Comparison of ENCODE assay signal across 9 cellular contexts in the genomic region with DNA sequence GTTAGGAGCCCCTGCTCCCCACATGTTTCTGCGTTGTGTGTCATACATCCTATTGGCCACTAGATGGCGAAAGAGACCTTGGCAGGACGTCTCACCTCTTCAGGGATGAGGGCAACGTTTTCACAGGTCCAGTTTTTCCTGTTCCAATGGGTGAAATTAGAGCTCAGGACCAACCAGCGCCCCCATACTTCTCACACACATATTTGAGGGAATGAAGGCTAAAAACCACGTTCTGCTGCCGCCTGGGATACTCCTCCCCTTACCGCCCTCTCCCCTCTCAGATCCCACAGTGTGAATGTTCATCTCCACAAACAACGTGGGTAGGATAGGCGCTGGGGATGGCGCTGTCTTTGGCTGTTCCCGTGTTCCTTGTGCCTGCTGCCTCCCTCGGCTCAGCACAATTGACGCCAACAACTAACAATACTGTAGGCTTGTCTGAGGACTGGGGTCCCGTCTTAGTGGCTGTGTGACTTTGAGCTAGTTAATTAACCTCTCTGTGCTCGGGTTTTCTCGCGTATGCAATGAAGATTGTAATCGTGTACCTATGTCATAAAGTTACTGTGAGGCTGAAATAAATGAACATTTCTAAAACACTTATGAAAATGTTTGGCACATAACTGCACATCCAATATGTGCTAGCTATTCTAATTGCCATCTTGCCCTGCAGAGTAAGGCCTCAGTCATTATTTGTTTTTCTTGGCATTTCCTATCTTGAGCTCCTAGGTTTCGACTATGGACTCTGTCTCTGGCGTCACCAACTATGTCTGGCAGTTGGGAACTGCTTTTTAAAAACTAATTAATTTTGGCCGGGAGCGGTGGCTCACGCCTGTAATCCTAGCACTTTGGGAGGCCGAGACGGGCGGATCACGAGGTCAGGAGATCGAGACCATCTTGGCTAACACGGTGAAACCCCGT.
DNase-seq lines count a peak whose midpoint lies in the region; ATAC-seq, FAIRE-seq and TF ChIP-seq lines count a peak whose summit lies in the region.
"Had no signal": no experiment of that assay in that cellular context is flagged by ENCODE, and none has a peak within 500 bp of the region (broad histone marks: within the 10 kb centered on the region; RNA-seq: fewer than 3 reads in every experiment).

No MANE protein-coding gene starts in this region.

- no peak overlapping the region for H3K27ac Mint-ChIP-seq in activated CD4-positive, alpha-beta T cell treated with anti-CD3 and anti-CD28 coated beads for 36 hours

- peaks cover 6% of the 10 kb centered on the region for H3K4me1 Mint-ChIP-seq in activated CD4-positive, alpha-beta T cell treated with anti-CD3 and anti-CD28 coated beads for 36 hours

- H3K79me2 ChIP-seq in HepG2 (ENCODE audit: insufficient read depth, low read length): no peaks in the 10 kb centered on the region

- H3K4me1 ChIP-seq in HepG2 (ENCODE audit: insufficient read depth, low read length) (0 out of 2 replicates have a peak, but pooled peaks cover 10% of the 10 kb centered on the region), upper lobe of right lung (no peaks in the 10 kb centered on the region)

- H3K36me3 ChIP-seq in HepG2 (replicated peaks in 1 of 2; ENCODE audit: control insufficient read depth in 1 of 2, insufficient read depth in 2 of 2, low read length in 2 of 2) (no peaks in the 10 kb centered on the region), upper lobe of right lung (no peaks in the 10 kb centered on the region)

- H2AFZ ChIP-seq in HepG2 (ENCODE audit: low read length): no peak overlapping the region

- POLR2A ChIA-PET in activated CD4-positive, alpha-beta T cell treated with anti-CD3 and anti-CD28 coated beads for 36 hours (lab: Charles Lee): interaction anchor here (0.6 kb wide), 1 partner anchor 1902 kb away, joined by 3 read pairs; no protein-coding TSS in a partner anchor
- POLR2A ChIA-PET in HepG2 (lab: Yijun Ruan, JAX): no interaction called here

- BruUV-seq in HepG2 (replicated peaks; lab: Mats Ljungman, UMichigan): no TSS peak

- no peaks in the 10 kb centered on the region for H4K20me1 ChIP-seq in HepG2 (ENCODE audit: insufficient read depth, low read length)

- peak; percentile 75 for ATAC-seq in activated CD4-positive, alpha-beta T cell treated with anti-CD3 and anti-CD28 coated beads for 36 hours
- peak; percentile 83 for ATAC-seq in GM21526 (IDR thresholded peaks at IDR 0.05; ENCODE audit: low FRiP score, unreplicated experiment)
- ATAC-seq in HepG2: peak; percentile 94
- ATAC-seq in upper lobe of right lung: peak; percentile 90

- H3K4me3 Mint-ChIP-seq in activated CD4-positive, alpha-beta T cell treated with anti-CD3 and anti-CD28 coated beads for 36 hours: no peak overlapping the region

- no peak overlapping the region for H3K9ac ChIP-seq in HepG2 (ENCODE audit: insufficient read depth, low read depth, low read length)

- CTCF ChIA-PET in activated CD4-positive, alpha-beta T cell treated with anti-CD3 and anti-CD28 coated beads for 36 hours (lab: Charles Lee): interaction anchor here (0.6 to 1.8 kb wide), 17 partner anchors 8 to 1925 kb away, joined by 3 to 8 read pairs (median 4); no protein-coding TSS in a partner anchor
- CTCF ChIA-PET in HepG2 (lab: Yijun Ruan, JAX; ENCODE audit: low intra/inter-chr PET ratio, low total read pairs): interaction anchor here (1.1 kb wide), 1 partner anchor 229 kb away, joined by 3 read pairs; no protein-coding TSS in a partner anchor

- no peaks in the 10 kb centered on the region for H3K9me3 ChIP-seq in HepG2 (ENCODE audit: low read length)
- H3K9me3 ChIP-seq in upper lobe of right lung: no peaks in the 10 kb centered on the region

- peak; percentile 36 for DNase-seq in activated CD4-positive, alpha-beta T cell treated with anti-CD3 and anti-CD28 coated beads for 36 hours
- DNase-seq in activated CD4-positive, alpha-beta T cell treated with anti-CD3 and anti-CD28 coated beads for 1 hour: no peak
- DNase-seq in Kasumi-1 (lab: John Stamatoyannopoulos, UW): peak; percentile 35 to 61
- DNase-seq in SK-MEL-5 (ENCODE audit: low read depth, low spot score): peak; percentile 74
- peak; percentile 32 for DNase-seq in cerebellum (ENCODE audit: low spot score)
- DNase-seq in HepG2 (ENCODE audit: low spot score): peak; percentile 50
- no peak for DNase-seq in upper lobe of right lung

- H3K4me3 ChIP-seq in HepG2 (replicated peaks in 1 of 3; ENCODE audit: insufficient read depth in 1 of 3, low read depth in 2 of 3, low read length in 3 of 3) (peak overlapping the region in 1 of 3 experiments; percentile 44; a peak in 1 of 6 replicates), upper lobe of right lung (no peak overlapping the region)

- H3K27ac ChIP-seq in HepG2 (ENCODE audit: extremely low read length, insufficient read depth, low read length) (no peak overlapping the region), upper lobe of right lung (no peak overlapping the region)
- H3K27ac ChIP-seq: epithelial cell of prostate had no signal

- TF ChIP-seq CTCF in HepG2 (CRISPR knock-in tag; IDR thresholded peaks at IDR 0.05): peak; percentile 84
- peak; percentile 71 for TF ChIP-seq CTCF in upper lobe of right lung (IDR thresholded peaks at IDR 0.05)

- peak; percentile 49 for FAIRE-seq in HepG2 (lab: Jason Lieb, UNC)

- H3K27me3 Mint-ChIP-seq in activated CD4-positive, alpha-beta T cell treated with anti-CD3 and anti-CD28 coated beads for 36 hours: no peaks in the 10 kb centered on the region

- H3K36me3 Mint-ChIP-seq in activated CD4-positive, alpha-beta T cell treated with anti-CD3 and anti-CD28 coated beads for 36 hours (ENCODE audit: low read depth): no peaks in the 10 kb centered on the region

- no peak for TF ChIP-seq POLR2A in HepG2 (IDR thresholded peaks at IDR 0.05; ENCODE audit: insufficient read depth in 1 of 2, low read depth in 2 of 2, low read length in 2 of 2)

- H3K4me2 ChIP-seq in HepG2 (ENCODE audit: low read depth, low read length): peak overlapping the region; percentile 41

- intact Hi-C loops in activated CD4-positive, alpha-beta T cell treated with anti-CD3 and anti-CD28 coated beads for 36 hours (cut with DNase I, micrococcal nuclease): loop anchor here in 1 of 2 experiments (1.0 to 5.0 kb wide), 4 partner anchors 231 to 772 kb away; a partner anchor contains a TSS
- intact Hi-C loops in HepG2 (cut with micrococcal nuclease; ENCODE audit: unreplicated experiment): loop anchor here (1.0 kb wide), 2 partner anchors 230 to 378 kb away; a partner anchor contains a TSS
- intact Hi-C loops in upper lobe of right lung (cut with DNase I): no loop called here

- no peaks in the 10 kb centered on the region for H3K9me3 Mint-ChIP-seq in activated CD4-positive, alpha-beta T cell treated with anti-CD3 and anti-CD28 coated beads for 36 hours (ENCODE audit: low read depth)

- no peak for TF ChIP-seq EP300 in HepG2 (IDR thresholded peaks at IDR 0.05; ENCODE audit: low read depth in 2 of 2, low read length in 2 of 2)
- no peak for TF ChIP-seq EP300 in HepG2 (CRISPR knock-in tag; IDR thresholded peaks at IDR 0.05; ENCODE audit: borderline replicate concordance)

- H3K27me3 ChIP-seq in HepG2 (ENCODE audit: control insufficient read depth in 1 of 2, insufficient read depth in 2 of 2, low read length in 2 of 2): no peaks in the 10 kb centered on the region
- no peaks in the 10 kb centered on the region for H3K27me3 ChIP-seq in upper lobe of right lung

- 55% methylated on average over 25 of the region's 31 CpGs for WGBS in HepG2 (ENCODE audit: low lambda C conversion rate)

- in situ Hi-C loops in SK-MEL-5 (cut with HindIII; ENCODE audit: low pct_unique_long_range_greater_than_20kb, low sequenced_read_pairs) (no loop called here), HepG2 (cut with HindIII; ENCODE audit: extremely low pct_ligation_motif_present, low pct_unique_long_range_greater_than_20kb) (loop anchor here (10.0 kb wide), 1 partner anchor 793 kb away; no protein-coding TSS in a partner anchor)

- TF ChIP-seq RAD21 in HepG2 (CRISPR knock-in tag; IDR thresholded peaks at IDR 0.05): peak; percentile 56; the same call in 1 of the 2 replicates

TF ChIP-seq in HepG2, 621 proteins besides CTCF, POLR2A, EP300 and RAD21:
- TF ChIP-seq ZNF782 (CRISPR knock-in tag; IDR thresholded peaks at IDR 0.05; ENCODE audit: borderline replicate concordance): no peak
- TF ChIP-seq, protein P1, sequence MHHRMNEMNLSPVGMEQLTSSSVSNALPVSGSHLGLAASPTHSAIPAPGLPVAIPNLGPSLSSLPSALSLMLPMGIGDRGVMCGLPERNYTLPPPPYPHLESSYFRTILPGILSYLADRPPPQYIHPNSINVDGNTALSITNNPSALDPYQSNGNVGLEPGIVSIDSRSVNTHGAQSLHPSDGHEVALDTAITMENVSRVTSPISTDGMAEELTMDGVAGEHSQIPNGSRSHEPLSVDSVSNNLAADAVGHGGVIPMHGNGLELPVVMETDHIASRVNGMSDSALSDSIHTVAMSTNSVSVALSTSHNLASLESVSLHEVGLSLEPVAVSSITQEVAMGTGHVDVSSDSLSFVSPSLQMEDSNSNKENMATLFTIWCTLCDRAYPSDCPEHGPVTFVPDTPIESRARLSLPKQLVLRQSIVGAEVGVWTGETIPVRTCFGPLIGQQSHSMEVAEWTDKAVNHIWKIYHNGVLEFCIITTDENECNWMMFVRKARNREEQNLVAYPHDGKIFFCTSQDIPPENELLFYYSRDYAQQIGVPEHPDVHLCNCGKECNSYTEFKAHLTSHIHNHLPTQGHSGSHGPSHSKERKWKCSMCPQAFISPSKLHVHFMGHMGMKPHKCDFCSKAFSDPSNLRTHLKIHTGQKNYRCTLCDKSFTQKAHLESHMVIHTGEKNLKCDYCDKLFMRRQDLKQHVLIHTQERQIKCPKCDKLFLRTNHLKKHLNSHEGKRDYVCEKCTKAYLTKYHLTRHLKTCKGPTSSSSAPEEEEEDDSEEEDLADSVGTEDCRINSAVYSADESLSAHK (CRISPR knock-in tag; IDR thresholded peaks at IDR 0.05; ENCODE audit: borderline replicate concordance): no peak
- TF ChIP-seq, protein P2, sequence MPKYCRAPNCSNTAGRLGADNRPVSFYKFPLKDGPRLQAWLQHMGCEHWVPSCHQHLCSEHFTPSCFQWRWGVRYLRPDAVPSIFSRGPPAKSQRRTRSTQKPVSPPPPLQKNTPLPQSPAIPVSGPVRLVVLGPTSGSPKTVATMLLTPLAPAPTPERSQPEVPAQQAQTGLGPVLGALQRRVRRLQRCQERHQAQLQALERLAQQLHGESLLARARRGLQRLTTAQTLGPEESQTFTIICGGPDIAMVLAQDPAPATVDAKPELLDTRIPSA (CRISPR knock-in tag; IDR thresholded peaks at IDR 0.05; ENCODE audit: borderline replicate concordance): no peak
- TF ChIP-seq STAG1 (CRISPR knock-in tag; IDR thresholded peaks at IDR 0.05): peak; percentile 83
- peak; percentile 87 for TF ChIP-seq ZMYM3 (CRISPR knock-in tag; IDR thresholded peaks at IDR 0.05)
- TF ChIP-seq ZNF768 (CRISPR knock-in tag; IDR thresholded peaks at IDR 0.05): peak; percentile 98
- TF ChIP-seq ZNF530 (CRISPR knock-in tag; IDR thresholded peaks at IDR 0.05; ENCODE audit: low read depth): no peak
- TF ChIP-seq SMC3 (IDR thresholded peaks at IDR 0.05; ENCODE audit: low read length): peak; percentile 57

Comparison
In these comparisons a context has a peak if more than half of its experiments do, and no peak if none do; other contexts are left out.
1. DNase-seq: peak in activated CD4-positive, alpha-beta T cell treated with anti-CD3 and anti-CD28 coated beads for 36 hours (single experiment), Kasumi-1 (2 of 2), SK-MEL-5 (single experiment), cerebellum (single experiment) and HepG2 (single experiment); none in activated CD4-positive, alpha-beta T cell treated with anti-CD3 and anti-CD28 coated beads for 1 hour (single experiment) and upper lobe of right lung (single experiment).
2. Peak in every context shown above with its lines, with median percentiles within 50 percentile points of each other: ATAC-seq.